ENCODE assay signal across 2 cellular contexts in genomic region chr12:100633082-100633785, GRCh38. TPM values are rescaled to one million over a fixed set of nuclear protein-coding genes. Genes with fewer than 3 reads are reported as not detected.
"Had no signal": no experiment of that assay in that cellular context is flagged by ENCODE, and none has a peak within 500 bp of the region (broad histone marks: within the 10 kb centered on the region; RNA-seq: fewer than 3 reads in every experiment).

No MANE protein-coding gene starts in this region.

RNA-seq across cellular contexts. Expression of gene GAS2L3, which starts 59.8 kb away (rescaled TPM):
- total RNA-seq: activated T-cell treated with anti-CD3 and anti-CD28 coated beads, Interleukin-2, amount 50 U/mL, for 4 hours; ascending aorta had no signal
